Comparison of ENCODE assay signal across 1 cellular context in genomic region chr20:47165376-47165865, GRCh38.
A peak's percentile ranks its signal among the peaks of the same experiment; 100 is the strongest.
TF ChIP-seq lines count a peak whose summit lies in the region.

No MANE protein-coding gene starts in this region.

TF ChIP-seq in HepG2, 621 proteins besides CTCF, POLR2A, EP300 and RAD21 (continued from another document and continues in another):
- TF ChIP-seq ZNF512B (CRISPR knock-in tag; IDR thresholded peaks at IDR 0.05; ENCODE audit: borderline replicate concordance) (0 out of 2 replicates have a peak, but pooled peaks have one; percentile 55), ZNF3 (CRISPR knock-in tag; IDR thresholded peaks at IDR 0.05) (no peak), ZBTB4 (CRISPR knock-in tag; IDR thresholded peaks at IDR 0.05; ENCODE audit: borderline replicate concordance) (peak; percentile 52; the same call in 1 of the 2 replicates), SMC3 (IDR thresholded peaks at IDR 0.05; ENCODE audit: low read length) (no peak), HNRNPLL (IDR thresholded peaks at IDR 0.05; ENCODE audit: low read depth, low read length, poor library complexity, severe bottlenecking) (no peak), HMGXB4 (CRISPR knock-in tag; IDR thresholded peaks at IDR 0.05; ENCODE audit: borderline replicate concordance in 1 of 2, low read depth in 1 of 2) (peak in 1 of 2 experiments; percentile 30; a peak in 1 of 4 replicates), ZNF687 (CRISPR knock-in tag; IDR thresholded peaks at IDR 0.05) (peak; percentile 68), NR2F6 (IDR thresholded peaks at IDR 0.05) (peak; percentile 78), NR2F6 (CRISPR knock-in tag; IDR thresholded peaks at IDR 0.05) (peak; percentile 85), NFIC (IDR thresholded peaks at IDR 0.05; ENCODE audit: low read length) (no peak), ZNF639 (CRISPR knock-in tag; conservative IDR thresholded peaks at IDR 0.05) (no peak), ZBTB8A (CRISPR knock-in tag; IDR thresholded peaks at IDR 0.05; ENCODE audit: borderline replicate concordance, low read depth) (no peak), SMAD3 (CRISPR knock-in tag; IDR thresholded peaks at IDR 0.05) (no peak), TERF1 (CRISPR knock-in tag; IDR thresholded peaks at IDR 0.05) (no peak), HDAC6 (IDR thresholded peaks at IDR 0.05; ENCODE audit: low read depth, low read length) (no peak), KLF13 (CRISPR knock-in tag; IDR thresholded peaks at IDR 0.05) (no peak), CENPBD1 (CRISPR knock-in tag; IDR thresholded peaks at IDR 0.05; ENCODE audit: borderline replicate concordance, low read depth) (no peak), ZBTB37 (CRISPR knock-in tag; IDR thresholded peaks at IDR 0.05) (no peak), KLF6 (CRISPR knock-in tag; IDR thresholded peaks at IDR 0.05) (no peak), RXRA (CRISPR knock-in tag; IDR thresholded peaks at IDR 0.05) (peak; percentile 80), THYN1 (CRISPR knock-in tag; IDR thresholded peaks at IDR 0.05; ENCODE audit: borderline replicate concordance, low read depth) (no peak), ZBTB3 (CRISPR knock-in tag; IDR thresholded peaks at IDR 0.05; ENCODE audit: borderline replicate concordance, low read depth) (no peak), KDM4B (CRISPR knock-in tag; IDR thresholded peaks at IDR 0.05) (no peak), TFDP2 (CRISPR knock-in tag; IDR thresholded peaks at IDR 0.05) (no peak), GLMP (CRISPR knock-in tag; IDR thresholded peaks at IDR 0.05; ENCODE audit: borderline replicate concordance) (no peak)
